In the genomic region with DNA sequence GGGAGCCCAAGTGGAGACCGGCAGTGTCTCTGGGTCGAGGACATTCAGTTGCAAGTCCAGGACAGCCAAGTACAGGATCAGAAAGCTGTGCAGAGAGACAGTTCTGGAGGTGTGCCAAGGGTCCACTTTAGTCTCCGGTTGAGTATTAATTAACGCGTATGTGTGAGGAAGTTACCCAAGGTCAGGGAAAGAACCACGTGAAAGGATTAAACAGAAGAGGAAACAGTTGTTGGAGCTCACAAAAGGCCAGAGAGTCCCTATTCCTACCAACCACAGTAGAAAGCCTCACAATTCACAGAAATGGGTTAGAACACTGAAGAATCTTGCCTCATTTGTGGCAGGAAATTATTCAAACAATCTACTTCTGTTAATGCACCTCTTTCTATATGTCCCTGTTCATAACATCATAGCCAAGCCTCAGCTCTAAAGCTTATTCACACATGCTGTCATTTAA, we compare ENCODE assay signal across 9 cellular contexts. TPM values are rescaled to one million over a fixed set of nuclear protein-coding genes. Genes with fewer than 3 reads are reported as not detected.
DNase-seq lines count a peak whose midpoint lies in the region; ATAC-seq and TF ChIP-seq lines count a peak whose summit lies in the region.
"Had no signal": no experiment of that assay in that cellular context is flagged by ENCODE, and none has a peak within 500 bp of the region (broad histone marks: within the 10 kb centered on the region; RNA-seq: fewer than 3 reads in every experiment).

No MANE protein-coding gene starts in this region.

- H3K27me3 Mint-ChIP-seq in activated T-helper 2 cell treated with anti-CD3 and anti-CD28 coated beads, Interferon-gamma antibody, Interleukin-2, Interleukin-4, amounts not matched to agents 10 μg/mL and 5 μg/mL and 100 μg/mL, durations not matched to agents 14 hours and 24 hours and 36 hours (ENCODE audit: low read depth), result peaks cover 5% of the 10 kb centered on the region
- H3K27me3 Mint-ChIP-seq in naive B cell, result no peaks in the 10 kb centered on the region

- H3K9me3 Mint-ChIP-seq in activated T-helper 2 cell treated with anti-CD3 and anti-CD28 coated beads, Interferon-gamma antibody, Interleukin-2, Interleukin-4, amounts not matched to agents 10 μg/mL and 5 μg/mL and 100 μg/mL, durations not matched to agents 14 hours and 24 hours and 36 hours, result no peaks in the 10 kb centered on the region
- no peaks in the 10 kb centered on the region for H3K9me3 Mint-ChIP-seq in naive B cell

- H3K4me1 Mint-ChIP-seq in activated T-helper 2 cell treated with anti-CD3 and anti-CD28 coated beads, Interferon-gamma antibody, Interleukin-2, Interleukin-4, amounts not matched to agents 10 μg/mL and 5 μg/mL and 100 μg/mL, durations not matched to agents 14 hours and 24 hours and 36 hours (ENCODE audit: low read depth), result peaks cover 27% of the 10 kb centered on the region
- peaks cover 14 to 24% (median 18%) of the 10 kb centered on the region in 3 donors for H3K4me1 Mint-ChIP-seq in naive B cell

- POLR2A ChIA-PET in HEK293T (lab: Yijun Ruan, JAX), result no interaction called here

- no peak overlapping the region for H3K4me3 Mint-ChIP-seq in activated T-helper 2 cell treated with anti-CD3 and anti-CD28 coated beads, Interferon-gamma antibody, Interleukin-2, Interleukin-4, amounts not matched to agents 10 μg/mL and 5 μg/mL and 100 μg/mL, durations not matched to agents 14 hours and 24 hours and 36 hours (ENCODE audit: low read depth)
- H3K4me3 Mint-ChIP-seq in naive B cell, result peak overlapping the region in 2 of 8 donors; percentile 21 to 40

- H3K27ac Mint-ChIP-seq in activated T-helper 2 cell treated with anti-CD3 and anti-CD28 coated beads, Interferon-gamma antibody, Interleukin-2, Interleukin-4, amounts not matched to agents 10 μg/mL and 5 μg/mL and 100 μg/mL, durations not matched to agents 14 hours and 24 hours and 36 hours, result peak overlapping the region; percentile 23
- peak overlapping the region in 3 of 6 donors; percentile 50 to 83 (median 71) for H3K27ac Mint-ChIP-seq in naive B cell

- intact Hi-C loops in activated T-helper 2 cell treated with anti-CD3 and anti-CD28 coated beads, Interferon-gamma antibody, Interleukin-2, Interleukin-4, amounts not matched to agents 10 μg/mL and 5 μg/mL and 100 μg/mL, durations not matched to agents 14 hours and 24 hours and 36 hours (cut with micrococcal nuclease), result no loop called here

- peak; percentile 66 for DNase-seq in DMS 273 (lab: John Stamatoyannopoulos, UW; ENCODE audit: unreplicated experiment)
- no peak for DNase-seq in DMS 273 treated with DMSO at 0.1 percent for 48 hours (lab: John Stamatoyannopoulos, UW)
- DNase-seq in NCI-H146 treated with DMSO at 0.1 percent for 48 hours (lab: John Stamatoyannopoulos, UW; ENCODE audit: unreplicated experiment), result peak; percentile 31
- no peak for DNase-seq in activated T-helper 2 cell treated with anti-CD3 and anti-CD28 coated beads, Interferon-gamma antibody, Interleukin-2, Interleukin-4, amounts not matched to agents 10 μg/mL and 5 μg/mL and 100 μg/mL, durations not matched to agents 14 hours and 24 hours and 36 hours (ENCODE audit: low spot score)
- DNase-seq in naive B cell, result no peak
- DNase-seq in HEK293T (ENCODE audit: extremely low spot score), result no peak
- DNase-seq in inferior parietal cortex (ENCODE audit: extremely low spot score), result no peak

- peak; percentile 40 to 52 for ATAC-seq in naive B cell (ENCODE audit: low read depth in 2 of 2)
- no peak for ATAC-seq in GM19324 (IDR thresholded peaks at IDR 0.05; ENCODE audit: low FRiP score, unreplicated experiment)

- CTCF ChIA-PET in HEK293T (lab: Yijun Ruan, JAX), result interaction anchor here (0.6 kb wide), 1 partner anchor 109 kb away, joined by 3 read pairs; no protein-coding TSS in a partner anchor

- no peaks in the 10 kb centered on the region for H3K36me3 Mint-ChIP-seq in activated T-helper 2 cell treated with anti-CD3 and anti-CD28 coated beads, Interferon-gamma antibody, Interleukin-2, Interleukin-4, amounts not matched to agents 10 μg/mL and 5 μg/mL and 100 μg/mL, durations not matched to agents 14 hours and 24 hours and 36 hours (ENCODE audit: low read depth)
- no peaks in the 10 kb centered on the region for H3K36me3 Mint-ChIP-seq in naive B cell

TF ChIP-seq in HEK293T, 16 proteins besides CTCF, POLR2A, EP300 and RAD21:
- TF ChIP-seq NFRKB (IDR thresholded peaks at IDR 0.05), result no peak
- no peak for TF ChIP-seq FOXM1 (IDR thresholded peaks at IDR 0.05; ENCODE audit: borderline replicate concordance)
- no peak for TF ChIP-seq LEF1 (IDR thresholded peaks at IDR 0.05; ENCODE audit: borderline replicate concordance)
- TF ChIP-seq BHLHE40 (IDR thresholded peaks at IDR 0.05; ENCODE audit: borderline replicate concordance), result no peak
- no peak for TF ChIP-seq FOXA1 (IDR thresholded peaks at IDR 0.05)
- TF ChIP-seq HDGF (IDR thresholded peaks at IDR 0.05; ENCODE audit: borderline replicate concordance), result no peak
- TF ChIP-seq, protein P1, sequence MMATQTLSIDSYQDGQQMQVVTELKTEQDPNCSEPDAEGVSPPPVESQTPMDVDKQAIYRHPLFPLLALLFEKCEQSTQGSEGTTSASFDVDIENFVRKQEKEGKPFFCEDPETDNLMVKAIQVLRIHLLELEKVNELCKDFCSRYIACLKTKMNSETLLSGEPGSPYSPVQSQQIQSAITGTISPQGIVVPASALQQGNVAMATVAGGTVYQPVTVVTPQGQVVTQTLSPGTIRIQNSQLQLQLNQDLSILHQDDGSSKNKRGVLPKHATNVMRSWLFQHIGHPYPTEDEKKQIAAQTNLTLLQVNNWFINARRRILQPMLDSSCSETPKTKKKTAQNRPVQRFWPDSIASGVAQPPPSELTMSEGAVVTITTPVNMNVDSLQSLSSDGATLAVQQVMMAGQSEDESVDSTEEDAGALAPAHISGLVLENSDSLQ (IDR thresholded peaks at IDR 0.05), result no peak
- TF ChIP-seq ELF4 (IDR thresholded peaks at IDR 0.05), result no peak
- no peak for TF ChIP-seq ZNF384 (IDR thresholded peaks at IDR 0.05)
- TF ChIP-seq CTBP1 (IDR thresholded peaks at IDR 0.05; ENCODE audit: borderline replicate concordance), result no peak
- TF ChIP-seq L3MBTL2 (conservative IDR thresholded peaks at IDR 0.05), result no peak
- TF ChIP-seq ARNT (IDR thresholded peaks at IDR 0.05), result no peak
- TF ChIP-seq SP1 (IDR thresholded peaks at IDR 0.05), result no peak
- no peak for TF ChIP-seq FOXK2 (IDR thresholded peaks at IDR 0.05)

RNA-seq across cellular contexts. Expression of a gene that starts 17.9 kb away (rescaled TPM):
- total RNA-seq in activated T-helper 2 cell treated with anti-CD3 and anti-CD28 coated beads, Interferon-gamma antibody, Interleukin-2, Interleukin-4, amounts not matched to agents 10 μg/mL and 5 μg/mL and 100 μg/mL, durations not matched to agents 14 hours and 24 hours and 36 hours, result 0.09 TPM in 1 of 2 replicates, not detected in the other
- polyA plus RNA-seq in naive B cell (ENCODE audit: low read depth in 6 of 6), result 1 to 10 TPM in 5 of 6 donors, under 1 TPM in 1; 0.47 to 3.7 (median 2.6) TPM
- total RNA-seq: HT1080 had no signal

Comparison
In these comparisons a context has a peak if more than half of its experiments do, and no peak if none do; other contexts are left out.
1. DNase-seq: peak in DMS 273 (single experiment) and NCI-H146 treated with DMSO at 0.1 percent for 48 hours (single experiment); none in DMS 273 treated with DMSO at 0.1 percent for 48 hours (single experiment), activated T-helper 2 cell treated with anti-CD3 and anti-CD28 coated beads, Interferon-gamma antibody, Interleukin-2, Interleukin-4, amounts not matched to agents 10 μg/mL and 5 μg/mL and 100 μg/mL, durations not matched to agents 14 hours and 24 hours and 36 hours (single experiment), naive B cell (single experiment), HEK293T (single experiment) and inferior parietal cortex (single experiment).